ENCODE assay signal across 8 cellular contexts in the genomic region with DNA sequence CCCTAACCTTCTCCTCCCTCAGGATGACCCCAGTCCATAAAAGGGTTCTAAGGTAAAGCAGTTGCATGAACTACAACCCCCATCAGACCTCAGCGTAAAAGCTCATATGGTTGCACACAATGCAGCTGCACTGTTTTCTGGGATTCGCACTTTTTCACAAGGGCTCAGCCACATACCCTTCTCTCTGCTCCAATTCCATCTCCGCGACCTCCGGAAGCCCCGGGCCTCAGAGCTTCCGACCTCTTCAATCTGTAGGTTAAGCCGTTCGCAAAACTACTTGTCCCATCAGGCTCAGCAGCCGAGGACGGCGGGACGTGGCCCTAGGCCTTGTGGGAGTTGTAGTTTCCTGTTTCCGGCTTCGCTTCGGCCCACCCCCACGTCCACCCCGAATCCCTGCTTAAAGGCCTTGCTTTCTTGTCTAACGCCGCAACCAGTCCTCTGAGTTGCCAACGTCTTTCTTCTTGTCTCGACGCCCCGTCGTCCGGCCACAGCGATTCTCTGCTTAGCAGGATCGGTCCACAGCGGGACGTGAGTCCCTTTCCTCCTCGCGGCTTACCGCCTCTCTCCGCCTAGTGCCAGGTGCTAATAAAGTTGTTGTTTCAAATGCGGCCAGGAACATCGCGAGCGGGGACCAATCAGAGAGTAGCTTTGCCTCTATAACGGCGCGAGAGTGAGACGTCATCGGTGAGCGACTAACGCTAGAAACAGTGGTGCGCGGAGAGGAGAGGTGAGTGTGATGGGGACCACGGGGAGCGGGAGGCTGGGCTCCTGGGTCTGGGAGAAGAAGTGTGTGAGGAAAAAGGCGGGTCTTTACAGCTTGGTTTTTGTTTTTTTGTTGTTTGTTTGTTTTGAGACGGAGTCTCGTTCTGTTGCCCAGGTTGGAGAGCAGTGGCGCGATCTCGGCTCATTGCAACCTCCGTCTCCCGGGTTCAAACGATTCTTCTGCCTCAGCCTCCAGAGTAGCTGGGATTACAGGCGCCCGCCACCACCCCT. TPM values are rescaled to one million over a fixed set of nuclear protein-coding genes. Genes with fewer than 3 reads are reported as not detected.
A peak's percentile ranks its signal among the peaks of the same experiment; 100 is the strongest.
DNase-seq lines count a peak whose midpoint lies in the region; ATAC-seq and TF ChIP-seq lines count a peak whose summit lies in the region.

A gene with protein sequence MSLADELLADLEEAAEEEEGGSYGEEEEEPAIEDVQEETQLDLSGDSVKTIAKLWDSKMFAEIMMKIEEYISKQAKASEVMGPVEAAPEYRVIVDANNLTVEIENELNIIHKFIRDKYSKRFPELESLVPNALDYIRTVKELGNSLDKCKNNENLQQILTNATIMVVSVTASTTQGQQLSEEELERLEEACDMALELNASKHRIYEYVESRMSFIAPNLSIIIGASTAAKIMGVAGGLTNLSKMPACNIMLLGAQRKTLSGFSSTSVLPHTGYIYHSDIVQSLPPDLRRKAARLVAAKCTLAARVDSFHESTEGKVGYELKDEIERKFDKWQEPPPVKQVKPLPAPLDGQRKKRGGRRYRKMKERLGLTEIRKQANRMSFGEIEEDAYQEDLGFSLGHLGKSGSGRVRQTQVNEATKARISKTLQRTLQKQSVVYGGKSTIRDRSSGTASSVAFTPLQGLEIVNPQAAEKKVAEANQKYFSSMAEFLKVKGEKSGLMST (plus strand): TSS at position 684 of the 993 bp plus-strand sequence. CDS start 2,525 bp downstream, outside the sequence.
A gene with protein sequence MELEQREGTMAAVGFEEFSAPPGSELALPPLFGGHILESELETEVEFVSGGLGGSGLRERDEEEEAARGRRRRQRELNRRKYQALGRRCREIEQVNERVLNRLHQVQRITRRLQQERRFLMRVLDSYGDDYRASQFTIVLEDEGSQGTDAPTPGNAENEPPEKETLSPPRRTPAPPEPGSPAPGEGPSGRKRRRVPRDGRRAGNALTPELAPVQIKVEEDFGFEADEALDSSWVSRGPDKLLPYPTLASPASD (minus strand): TSS at position 587 of the 993 bp plus-strand sequence. CDS start 388 bp downstream, at position 199.

- H3K9ac ChIP-seq in colonic mucosa (ENCODE audit: low read depth in 2 of 2, low read length in 2 of 2), result peak within 1 kb of the TSS; percentile 75 to 87

- H3K36me3 ChIP-seq in BE2C (peaks cover 20% of the 10 kb centered on the region), colonic mucosa (no peaks in the 10 kb centered on the region)

- H3K9me3 ChIP-seq in BE2C, result no peaks in the 10 kb centered on the region
- H3K9me3 ChIP-seq in colonic mucosa, result no peaks in the 10 kb centered on the region

- H3K27ac ChIP-seq in colonic mucosa (peak within 1 kb of the TSS; percentile 87), layer of hippocampus (ENCODE audit: low read depth, low read length) (peak within 1 kb of the TSS; percentile 94)

- H3K4me1 ChIP-seq in BE2C (no peaks in the 10 kb centered on the region), colonic mucosa (no peaks in the 10 kb centered on the region)

- intact Hi-C loops in colonic mucosa (cut with DNase I), result no loop called here

- ATAC-seq in HG03460 (IDR thresholded peaks at IDR 0.05; ENCODE audit: unreplicated experiment), result peak; percentile 65

- no peaks in the 10 kb centered on the region for H3K27me3 ChIP-seq in BE2C
- no peaks in the 10 kb centered on the region for H3K27me3 ChIP-seq in colonic mucosa
- no peaks in the 10 kb centered on the region for H3K27me3 ChIP-seq in layer of hippocampus (ENCODE audit: control insufficient read depth, insufficient read depth, low read length)

- DNase-seq in BE2C (peak; percentile 94), GM19240 (ENCODE audit: insufficient read length, low spot score) (peak; percentile 99), NCI-H526 (lab: John Stamatoyannopoulos, UW) (peak; percentile 99 to 100), colonic mucosa (peak; percentile 98)
- DNase-seq in activated CD4-positive, alpha-beta T cell treated with anti-CD3 and anti-CD28 coated beads for 48 hours, result peak; percentile 97
- peak; percentile 86 to 94 for DNase-seq in stimulated activated CD4-positive, alpha-beta T cell treated with anti-CD3 and anti-CD28 coated beads, Interleukin-1b, Interleukin-23, amount 100 ng/mL, for 4 hours (ENCODE audit: low read depth in 2 of 2)

- TF ChIP-seq CTCF in BE2C (IDR thresholded peaks at IDR 0.05; ENCODE audit: low read depth, low read length) (no peak), colonic mucosa (IDR thresholded peaks at IDR 0.05) (no peak)

- H3K4me3 ChIP-seq in BE2C (ENCODE audit: low read depth, low read length) (peak within 1 kb of the TSS; percentile 89), colonic mucosa (peak within 1 kb of the TSS; percentile 66)

RNA-seq across cellular contexts. Expression of the first gene that starts in this region (rescaled TPM):
- polyA plus RNA-seq in BE2C (2012; ENCODE audit: insufficient read depth, insufficient read length, low read depth), result 185 TPM
- 10 to 100 TPM; 39.5 to 65.6 TPM for total RNA-seq in colonic mucosa

RNA-seq across cellular contexts. Expression of the second gene that starts in this region (rescaled TPM):
- polyA plus RNA-seq in BE2C (2012; ENCODE audit: insufficient read depth, insufficient read length, low read depth), result 30.7 TPM
- total RNA-seq in colonic mucosa, result 10 to 100 TPM; 15.9 to 17.2 TPM

Comparison
In these comparisons a context has a peak if more than half of its experiments do, and no peak if none do; other contexts are left out.
1. Peak in every context shown above with its lines: DNase-seq, ATAC-seq, H3K4me3 ChIP-seq and H3K27ac ChIP-seq.